In the genomic region with DNA sequence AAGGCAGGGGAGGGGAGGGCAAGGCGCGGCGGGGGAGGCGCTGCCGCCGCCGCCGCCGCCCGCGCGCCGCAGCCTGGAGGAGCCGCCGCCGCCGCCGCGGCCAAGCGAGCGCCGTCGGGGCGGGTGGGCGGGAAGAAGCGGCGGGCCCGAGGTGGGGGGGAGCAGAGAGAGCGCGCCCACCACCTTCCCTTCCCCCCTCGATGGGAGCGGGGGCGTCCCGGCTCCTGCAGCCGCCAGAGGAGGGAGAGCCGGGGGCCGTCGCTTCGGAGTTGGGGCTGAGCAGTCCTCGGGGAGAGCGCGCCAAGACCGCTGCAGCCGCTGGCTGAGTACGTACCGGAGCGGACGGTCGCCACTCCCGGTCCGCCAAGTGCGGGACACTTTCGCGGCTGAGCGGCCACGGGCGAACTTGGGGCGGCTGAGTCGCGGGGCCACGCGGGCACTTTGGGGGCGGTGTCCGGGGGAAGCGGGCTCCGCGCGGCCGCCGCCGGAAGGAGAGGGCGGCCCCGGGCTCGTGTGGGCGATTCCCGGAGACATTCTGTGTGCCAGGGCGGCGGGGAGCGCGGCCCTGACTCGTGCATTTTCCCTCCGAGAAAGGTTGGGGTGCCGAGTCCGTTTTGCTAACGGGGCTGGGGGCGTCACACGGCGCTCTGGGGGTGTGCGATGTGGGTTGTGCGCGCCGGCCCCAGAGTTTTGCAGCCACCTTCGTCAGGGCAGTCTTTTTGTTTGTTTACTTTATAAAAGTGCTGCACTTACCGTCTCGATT, we compare ENCODE assay signal across 8 cellular contexts. TPM values are rescaled to one million over a fixed set of nuclear protein-coding genes. Genes with fewer than 3 reads are reported as not detected.
A peak's percentile ranks its signal among the peaks of the same experiment; 100 is the strongest.
DNase-seq lines count a peak whose midpoint lies in the region; ATAC-seq, FAIRE-seq and TF ChIP-seq lines count a peak whose summit lies in the region.

A gene with protein sequence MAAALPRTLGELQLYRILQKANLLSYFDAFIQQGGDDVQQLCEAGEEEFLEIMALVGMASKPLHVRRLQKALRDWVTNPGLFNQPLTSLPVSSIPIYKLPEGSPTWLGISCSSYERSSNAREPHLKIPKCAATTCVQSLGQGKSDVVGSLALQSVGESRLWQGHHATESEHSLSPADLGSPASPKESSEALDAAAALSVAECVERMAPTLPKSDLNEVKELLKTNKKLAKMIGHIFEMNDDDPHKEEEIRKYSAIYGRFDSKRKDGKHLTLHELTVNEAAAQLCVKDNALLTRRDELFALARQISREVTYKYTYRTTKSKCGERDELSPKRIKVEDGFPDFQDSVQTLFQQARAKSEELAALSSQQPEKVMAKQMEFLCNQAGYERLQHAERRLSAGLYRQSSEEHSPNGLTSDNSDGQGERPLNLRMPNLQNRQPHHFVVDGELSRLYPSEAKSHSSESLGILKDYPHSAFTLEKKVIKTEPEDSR (plus strand): TSS at position 49 of the 763 bp plus-strand sequence. CDS start 10,094 bp downstream, outside the sequence.

- H3K27me3 ChIP-seq in BJ (ENCODE audit: control insufficient read depth, insufficient read depth, low read length) (no peaks in the 10 kb centered on the region), heart left ventricle (no peaks in the 10 kb centered on the region), psoas muscle (ENCODE audit: insufficient read depth in 3 of 3, low read length in 2 of 3) (no peaks in the 10 kb centered on the region)

- CTCF ChIA-PET in BJ (lab: Yijun Ruan, JAX): no interaction called here

- no peak for TF ChIP-seq CTCF in BJ (IDR thresholded peaks at IDR 0.05; ENCODE audit: insufficient read depth, low read depth, low read length)
- no peak for TF ChIP-seq CTCF in heart left ventricle (IDR thresholded peaks at IDR 0.05)
- TF ChIP-seq CTCF in psoas muscle (IDR thresholded peaks at IDR 0.05): no peak

- H3K36me3 Mint-ChIP-seq in activated naive CD4-positive, alpha-beta T cell treated with anti-CD3 and anti-CD28 coated beads, Interleukin-2, amount 50 U/mL, for 72 hours: peaks cover 11 to 13% of the 10 kb centered on the region in 2 donors

- ATAC-seq in HG03439 (IDR thresholded peaks at IDR 0.05; ENCODE audit: unreplicated experiment) (peak; percentile 49), heart left ventricle (peak; percentile 23 to 62 (median 52)), psoas muscle (peak; percentile 56 to 71 (median 70))
- peak; percentile 63 to 66 for ATAC-seq in activated naive CD4-positive, alpha-beta T cell treated with anti-CD3 and anti-CD28 coated beads, Interleukin-2, amount 50 U/mL, for 72 hours

- no peak for DNase-seq in BJ (ENCODE audit: low read depth)
- peak; percentile 57 for DNase-seq in GM19238 (ENCODE audit: insufficient read length, low spot score)
- peak; percentile 7 for DNase-seq in SK-MEL-5 (ENCODE audit: low read depth, low spot score)
- DNase-seq in activated naive CD4-positive, alpha-beta T cell treated with anti-CD3 and anti-CD28 coated beads, Interleukin-2, amount 50 U/mL, for 72 hours (ENCODE audit: low spot score in 2 of 2): peak; percentile 61 to 71
- DNase-seq in heart left ventricle: peak; percentile 54 to 84 (median 68)
- peak; percentile 67 to 79 for DNase-seq in psoas muscle
- peak; percentile 49 for DNase-seq in urothelium cell line (ENCODE audit: low spot score)

- H3K27ac Mint-ChIP-seq in activated naive CD4-positive, alpha-beta T cell treated with anti-CD3 and anti-CD28 coated beads, Interleukin-2, amount 50 U/mL, for 72 hours: peak within 1 kb of the TSS; percentile 92 to 96

- H3K4me1 ChIP-seq in heart left ventricle: peaks cover 0 to 51% (median 35%) of the 10 kb centered on the region in 12 donors
- peaks cover 8% of the 10 kb centered on the region for H3K4me1 ChIP-seq in psoas muscle

- in situ Hi-C loops in SK-MEL-5 (cut with HindIII; ENCODE audit: low pct_unique_long_range_greater_than_20kb, low sequenced_read_pairs): no loop called here

- POLR2A ChIA-PET in BJ (lab: Charles Lee): interaction anchor here (0.7 kb wide), 1 partner anchor 15 kb away, joined by 5 read pairs; no protein-coding TSS in a partner anchor

- intact Hi-C loops in heart left ventricle (cut with DNase I): loop anchor here in 9 of 10 donors (2.0 to 10.0 kb wide), 8 partner anchors 64 to 264 kb away; a partner anchor contains a TSS
- intact Hi-C loops in psoas muscle (cut with DNase I): loop anchor here in 1 of 2 donors (2.0 kb wide), 1 partner anchor 114 kb away; a partner anchor contains a TSS

- WGBS in heart left ventricle, 4 donors: 0 to 1% (median 0%) methylated on average over 36 to 94 of the region's 95 CpGs
- WGBS in psoas muscle, 3 donors: 0 to 1% (median 0%) methylated on average over 43 to 79 of the region's 95 CpGs

- no peaks in the 10 kb centered on the region for H3K9me3 ChIP-seq in heart left ventricle
- no peaks in the 10 kb centered on the region for H3K9me3 ChIP-seq in psoas muscle

- TF ChIP-seq POLR2A in heart left ventricle (IDR thresholded peaks at IDR 0.05): peak in 1 of 2 donors; percentile 17

- no peaks in the 10 kb centered on the region for H3K9me3 Mint-ChIP-seq in activated naive CD4-positive, alpha-beta T cell treated with anti-CD3 and anti-CD28 coated beads, Interleukin-2, amount 50 U/mL, for 72 hours

- no peaks in the 10 kb centered on the region for H3K36me3 ChIP-seq in BJ (ENCODE audit: control insufficient read depth, insufficient read depth, low read length)
- H3K36me3 ChIP-seq in heart left ventricle: no peaks in the 10 kb centered on the region
- H3K36me3 ChIP-seq in psoas muscle (ENCODE audit: insufficient read depth in 1 of 2, low read depth in 1 of 2): no peaks in the 10 kb centered on the region

- H3K27ac ChIP-seq in heart left ventricle: peak within 1 kb of the TSS; percentile 87 to 98 (median 96)
- H3K27ac ChIP-seq in psoas muscle: peak within 1 kb of the TSS; percentile 80

- no peak for FAIRE-seq in urothelium cell line (lab: Jason Lieb, UNC)

- H3K4me3 ChIP-seq in BJ (ENCODE audit: low read depth, low read length): peak within 1 kb of the TSS; percentile 92
- H3K4me3 ChIP-seq in heart left ventricle: peak within 1 kb of the TSS; percentile 76 to 97 (median 86)
- peak within 1 kb of the TSS; percentile 91 for H3K4me3 ChIP-seq in psoas muscle

RNA-seq across cellular contexts. Expression of the gene that starts here (rescaled TPM):
- polyA plus RNA-seq in BJ (2011; rRNA removed) (14.1 and 19.5 TPM in 2 replicates), heart left ventricle (10 to 100 TPM; 10.1 to 16.6 TPM), psoas muscle (1 to 10 TPM; 2.6 to 7.9 (median 5.5) TPM)
- 17.4 and 29.3 TPM in 2 replicates for polyA minus RNA-seq in BJ (2011; rRNA and poly(A)+ RNA removed)
- 41.5 and 42.8 TPM in 2 replicates for total RNA-seq in SK-MEL-5 (2014; rRNA removed; shearing (Covaris generic))
- polyA plus RNA-seq in SK-MEL-5 (2015; cell fraction: cytosol; rRNA removed): 19.2 and 30.3 TPM in 2 replicates
- 60.2 and 75.4 TPM in 2 replicates for polyA plus RNA-seq in SK-MEL-5 (2015; cell fraction: nucleus; rRNA removed)
- total RNA-seq in activated naive CD4-positive, alpha-beta T cell treated with anti-CD3 and anti-CD28 coated beads, Interleukin-2, amount 50 U/mL, for 72 hours: 10 to 100 TPM; 45.2 to 63.9 TPM
- total RNA-seq in heart left ventricle (10 to 100 TPM; 20.4 to 41.8 (median 31.3) TPM), psoas muscle (10 to 100 TPM in 2 of 4 donors, 1 to 10 TPM in 2; 5.1 to 16.9 (median 8.7) TPM)
